9 cellular contexts compared by ENCODE assay signal in genomic region chr9:121607434-121608248, GRCh38. TPM values are rescaled to one million over a fixed set of nuclear protein-coding genes. Genes with fewer than 3 reads are reported as not detected.
DNase-seq lines count a peak whose midpoint lies in the region; ATAC-seq and TF ChIP-seq lines count a peak whose summit lies in the region.
"Had no signal": no experiment of that assay in that cellular context is flagged by ENCODE, and none has a peak within 500 bp of the region (broad histone marks: within the 10 kb centered on the region; RNA-seq: fewer than 3 reads in every experiment).

No MANE protein-coding gene starts in this region.

- intact Hi-C loops in ascending aorta (cut with DNase I) (loop anchor here (2.0 kb wide), 1 partner anchor 57 kb away; no protein-coding TSS in a partner anchor), uterus (cut with DNase I; ENCODE audit: low total_unique reads) (no loop called here), upper lobe of right lung (cut with DNase I) (no loop called here)

- H3K27ac ChIP-seq in ascending aorta (peak overlapping the region; percentile 52 to 53), uterus (peak overlapping the region; percentile 7 to 76), upper lobe of right lung (no peak overlapping the region)

- H3K9me3 ChIP-seq in ascending aorta (no peaks in the 10 kb centered on the region), uterus (no peaks in the 10 kb centered on the region), upper lobe of right lung (no peaks in the 10 kb centered on the region)

- H3K36me3 ChIP-seq in ascending aorta: no peaks in the 10 kb centered on the region
- no peaks in the 10 kb centered on the region for H3K36me3 ChIP-seq in uterus
- H3K36me3 ChIP-seq in upper lobe of right lung: no peaks in the 10 kb centered on the region

- H3K27me3 ChIP-seq in ascending aorta: no peaks in the 10 kb centered on the region
- no peaks in the 10 kb centered on the region for H3K27me3 ChIP-seq in uterus
- H3K27me3 ChIP-seq in upper lobe of right lung: no peaks in the 10 kb centered on the region

- no peak for TF ChIP-seq POLR2A in uterus (IDR thresholded peaks at IDR 0.05)

- ATAC-seq in upper lobe of right lung: no peak
- ATAC-seq in HG03095 (IDR thresholded peaks at IDR 0.05; ENCODE audit: unreplicated experiment): no peak
- ATAC-seq: Panc1 had no signal

- peak overlapping the region in 1 of 2 donors; percentile 43 for H3K4me3 ChIP-seq in ascending aorta
- no peak overlapping the region for H3K4me3 ChIP-seq in uterus
- H3K4me3 ChIP-seq in upper lobe of right lung: no peak overlapping the region

- TF ChIP-seq CTCF in ascending aorta (IDR thresholded peaks at IDR 0.05): no peak
- no peak for TF ChIP-seq CTCF in uterus (IDR thresholded peaks at IDR 0.05)
- no peak for TF ChIP-seq CTCF in upper lobe of right lung (IDR thresholded peaks at IDR 0.05)

- H3K4me1 ChIP-seq in ascending aorta (peaks cover 13 to 35% of the 10 kb centered on the region in 2 donors), uterus (peaks cover 5 to 14% of the 10 kb centered on the region in 2 donors), upper lobe of right lung (peaks cover 33% of the 10 kb centered on the region)

- DNase-seq in NCI-H2227 (lab: John Stamatoyannopoulos, UW; ENCODE audit: unreplicated experiment): peak; percentile 46
- no peak for DNase-seq in NCI-H2227 treated with DMSO at 0.1 percent for 48 hours (lab: John Stamatoyannopoulos, UW)
- DNase-seq in ascending aorta (ENCODE audit: low spot score in 2 of 2): peak in 1 of 2 donors; percentile 71
- DNase-seq in islet precursor cell: peak; percentile 97
- DNase-seq in uterus: peak; percentile 66 to 73
- no peak for DNase-seq in upper lobe of right lung
- DNase-seq in activated CD8-positive, alpha-beta memory T cell treated with anti-CD3 and anti-CD28 coated beads, Interleukin-2, amount 50 U/mL, for 48 hours: no peak

RNA-seq across cellular contexts. Expression of gene DAB2IP, which starts 43.8 kb away (rescaled TPM):
- total RNA-seq in ascending aorta (71.6 TPM), uterus (100 to 1,000 TPM in 1 of 4 donors, 10 to 100 TPM in 3; 22.0 to 139 (median 31.6) TPM), upper lobe of right lung (81.6 TPM)

Comparison
In these comparisons a context has a peak if more than half of its experiments do, and no peak if none do; other contexts are left out.
1. DNase-seq: peak in NCI-H2227 (single experiment), islet precursor cell (single experiment) and uterus (2 of 2); none in NCI-H2227 treated with DMSO at 0.1 percent for 48 hours (single experiment), upper lobe of right lung (single experiment) and activated CD8-positive, alpha-beta memory T cell treated with anti-CD3 and anti-CD28 coated beads, Interleukin-2, amount 50 U/mL, for 48 hours (single experiment).